In genomic region chr17:40415390-40415789, GRCh38 we compare ENCODE assay signal across 8 cellular contexts. TPM values are rescaled to one million over a fixed set of nuclear protein-coding genes. Genes with fewer than 3 reads are reported as not detected.
DNase-seq lines count a peak whose midpoint lies in the region; ATAC-seq and TF ChIP-seq lines count a peak whose summit lies in the region.

No MANE protein-coding gene starts in this region.

- no peak for ATAC-seq in HG03571 (IDR thresholded peaks at IDR 0.05; ENCODE audit: unreplicated experiment)

- H3K9me3 ChIP-seq in HUES6 (ENCODE audit: control insufficient read depth, insufficient read depth, low read depth, low read length) (no peaks in the 10 kb centered on the region), spleen (no peaks in the 10 kb centered on the region)

- H3K27ac ChIP-seq in HUES6 (ENCODE audit: low read depth, low read length) (no peak overlapping the region), spleen (no peak overlapping the region)

- H3K27me3 ChIP-seq in HUES6 (ENCODE audit: control insufficient read depth, insufficient read depth, low read length), result no peaks in the 10 kb centered on the region
- H3K27me3 ChIP-seq in spleen (replicated peaks in 1 of 7), result peaks cover 0 to 9% (median 0%) of the 10 kb centered on the region in 7 donors

- peak; percentile 68 for TF ChIP-seq CTCF in fibroblast of villous mesenchyme (IDR thresholded peaks at IDR 0.05; ENCODE audit: insufficient read depth, low read depth, low read length)
- peak in 9 of 11 experiments; percentile 40 to 74 (median 66) for TF ChIP-seq CTCF in spleen (IDR thresholded peaks at IDR 0.05 in 8 of 11, conservative IDR thresholded peaks at IDR 0.05 in 3 of 11)

- peak overlapping the region; percentile 96; the same call in 1 of the 2 replicates for H3K4me3 ChIP-seq in HUES6 (ENCODE audit: low read depth, low read length)
- peak overlapping the region; percentile 32 for H3K4me3 ChIP-seq in fibroblast of villous mesenchyme (ENCODE audit: low read depth, low read length)
- peak overlapping the region in 1 of 8 donors; percentile 39 for H3K4me3 ChIP-seq in spleen

- 51 to 72% (median 66%) methylated on average over 3 of the region's 3 CpGs for WGBS in spleen, 5 donors

- peaks cover 30% of the 10 kb centered on the region for H3K4me1 ChIP-seq in HUES6 (ENCODE audit: control insufficient read depth, insufficient read depth, low read length)
- H3K4me1 ChIP-seq in spleen, result peaks cover 18 to 52% (median 36%) of the 10 kb centered on the region in 6 donors

- intact Hi-C loops in spleen (cut with DNase I; ENCODE audit: low total_unique reads), result loop anchor here (5.0 kb wide), 1 partner anchor 53 kb away; the partner anchor contains the start of gene GJD3

- H3K9ac ChIP-seq in HUES6 (ENCODE audit: low read length), result no peak overlapping the region

- DNase-seq in DMS79 treated with DMSO at 0.1 percent for 48 hours (lab: John Stamatoyannopoulos, UW) (peak; percentile 29), DMS79 (lab: John Stamatoyannopoulos, UW) (no peak), SKM-1 treated with dmso at 0.1 percent for 144 hours (lab: John Stamatoyannopoulos, UW; ENCODE audit: unreplicated experiment) (peak; percentile 35), fibroblast of villous mesenchyme (ENCODE audit: low read depth) (peak; percentile 70), spleen (no peak), SHP77 treated with DMSO at 0.1 percent for 48 hours (lab: John Stamatoyannopoulos, UW) (no peak)

- no peak for TF ChIP-seq POLR2A in spleen (IDR thresholded peaks at IDR 0.05)

- peaks cover 62% of the 10 kb centered on the region for H3K36me3 ChIP-seq in HUES6 (ENCODE audit: control insufficient read depth, insufficient read depth, low read length)
- H3K36me3 ChIP-seq in spleen, result peaks cover 0 to 26% (median 0%) of the 10 kb centered on the region in 6 donors

RNA-seq across cellular contexts. Expression of gene TOP2A, which starts 2.3 kb away (rescaled TPM):
- total RNA-seq in fibroblast of villous mesenchyme (39.9 and 105 TPM in 2 replicates), spleen (10 to 100 TPM in 5 of 7 donors, 1 to 10 TPM in 2; 5.5 to 37.5 (median 14.4) TPM)
- 10 to 100 TPM in 1 of 3 donors, 1 to 10 TPM in 2; 5.8 to 27.5 (median 8.1) TPM for polyA plus RNA-seq in spleen

RNA-seq across cellular contexts. Expression of gene IGFBP4, which starts 27.9 kb away (rescaled TPM):
- total RNA-seq in fibroblast of villous mesenchyme, result 188 and 225 TPM in 2 replicates
- 100 to 1,000 TPM; 287 to 537 (median 336) TPM for total RNA-seq in spleen
- polyA plus RNA-seq in spleen, result 100 to 1,000 TPM in 2 of 3 donors, 10 to 100 TPM in 1; 49.3 to 131 (median 107) TPM

RNA-seq across cellular contexts. Expression of gene GJD3, which starts 50.9 kb away (rescaled TPM):
- 2.2 and 2.9 TPM in 2 replicates for total RNA-seq in fibroblast of villous mesenchyme
- total RNA-seq in spleen, result 10 to 100 TPM in 4 of 7 donors, 1 to 10 TPM in 3; 7.3 to 15.0 (median 10.4) TPM
- 1 to 10 TPM in 1 of 3 donors, under 1 TPM in 2; 0.20 to 1.1 (median 0.33) TPM for polyA plus RNA-seq in spleen

Comparison
In these comparisons a context has a peak if more than half of its experiments do, and no peak if none do; other contexts are left out.
1. DNase-seq: peak in DMS79 treated with DMSO at 0.1 percent for 48 hours (single experiment), SKM-1 treated with dmso at 0.1 percent for 144 hours (single experiment) and fibroblast of villous mesenchyme (single experiment); none in DMS79 (single experiment), spleen (single experiment) and SHP77 treated with DMSO at 0.1 percent for 48 hours (single experiment).